1 cellular context compared by ENCODE assay signal in genomic region chr4:1347410-1347864, GRCh38.
A peak's percentile ranks its signal among the peaks of the same experiment; 100 is the strongest.
TF ChIP-seq lines count a peak whose summit lies in the region.

No MANE protein-coding gene starts in this region.

TF ChIP-seq in K562, 482 proteins besides CTCF, POLR2A, EP300 and RAD21 (continued from another document and continues in another):
- TF ChIP-seq FUS (optimal IDR thresholded peaks at IDR 0.05; ENCODE audit: low read depth, low read length) (no peak), MGA (IDR thresholded peaks at IDR 0.05) (peak; percentile 84), TAF9B (IDR thresholded peaks at IDR 0.05; ENCODE audit: partially characterized antibody) (no peak), CTBP1 (IDR thresholded peaks at IDR 0.05; ENCODE audit: borderline replicate concordance) (no peak), RBFOX2 (IDR thresholded peaks at IDR 0.05; ENCODE audit: low read depth, low read length) (peak; percentile 78), ELF1 (tag; IDR thresholded peaks at IDR 0.05) (peak; percentile 80), LCOR (CRISPR knock-in tag; IDR thresholded peaks at IDR 0.05) (peak; percentile 68; the same call in 1 of the 2 replicates), TRIM25 (IDR thresholded peaks at IDR 0.05; ENCODE audit: borderline replicate concordance) (no peak), FOXA3 (CRISPR knock-in tag; conservative IDR thresholded peaks at IDR 0.05 in 1 of 2, IDR thresholded peaks at IDR 0.05 in 1 of 2) (no peak; a peak in 1 of 4 replicates), ETV5 (CRISPR knock-in tag; IDR thresholded peaks at IDR 0.05; ENCODE audit: low read depth) (peak; percentile 33; the same call in 1 of the 2 replicates), RBM14 (IDR thresholded peaks at IDR 0.05; ENCODE audit: borderline replicate concordance, insufficient read depth, low read depth, low read length) (no peak), GATAD2B (IDR thresholded peaks at IDR 0.05; ENCODE audit: borderline replicate concordance) (peak; percentile 94; the same call in 1 of the 2 replicates), CHD7 (IDR thresholded peaks at IDR 0.05; ENCODE audit: low read depth, low read length) (no peak), NCOA1 (IDR thresholded peaks at IDR 0.05; ENCODE audit: low read depth) (no peak), FOXK1 (CRISPR knock-in tag; IDR thresholded peaks at IDR 0.05; ENCODE audit: borderline replicate concordance) (no peak), ID3 (CRISPR knock-in tag; IDR thresholded peaks at IDR 0.05) (no peak), ID3 (tag; IDR thresholded peaks at IDR 0.05) (peak; percentile 70), ZNF668 (CRISPR knock-in tag; IDR thresholded peaks at IDR 0.05) (no peak), RBM17 (IDR thresholded peaks at IDR 0.05; ENCODE audit: borderline replicate concordance, low read depth, low read length) (no peak), ZBTB5 (IDR thresholded peaks at IDR 0.05) (no peak), SRSF7 (optimal IDR thresholded peaks at IDR 0.05; ENCODE audit: low read depth, low read length) (no peak), IRF1 (CRISPR knock-in tag; IDR thresholded peaks at IDR 0.05; ENCODE audit: borderline replicate concordance) (no peak)
